ENCODE assay signal across 16 cellular contexts in the genomic region with DNA sequence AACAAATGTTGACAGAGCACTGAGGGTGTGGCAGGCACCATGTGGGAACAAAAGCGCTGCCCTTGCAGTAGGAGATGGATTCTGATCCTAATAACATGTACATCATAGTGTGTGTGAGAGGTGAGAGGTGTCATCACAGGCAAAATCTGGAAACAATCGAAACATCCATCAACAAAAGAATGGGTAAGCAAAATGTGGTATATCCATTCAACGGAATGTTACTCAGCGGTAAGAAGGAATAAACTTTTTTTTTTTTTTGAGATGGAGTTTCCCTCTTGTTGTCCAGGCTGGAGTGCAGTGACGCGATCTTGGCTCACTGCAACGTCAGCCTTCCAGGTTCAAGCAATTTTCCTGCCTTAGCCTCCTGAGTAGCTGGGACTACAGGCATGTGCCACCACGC.
DNase-seq lines count a peak whose midpoint lies in the region; ATAC-seq and TF ChIP-seq lines count a peak whose summit lies in the region.
"Had no signal": no experiment of that assay in that cellular context is flagged by ENCODE, and none has a peak within 500 bp of the region (broad histone marks: within the 10 kb centered on the region; RNA-seq: fewer than 3 reads in every experiment).

No MANE protein-coding gene starts in this region.

- H3K4me3 ChIP-seq in SK-N-SH (ENCODE audit: low read depth in 2 of 2, low read length in 1 of 2) (no peak overlapping the region), RWPE2 (ENCODE audit: severe bottlenecking) (no peak overlapping the region), foreskin fibroblast (ENCODE audit: low read depth in 1 of 2, low read length in 2 of 2) (no peak overlapping the region)
- H3K4me3 ChIP-seq: A549; BLaER1 treated with 17β-estradiol and CSF1 and Interleukin-3, amounts not matched to agents 10 nM and 100 nM had no signal

- H3K27ac ChIP-seq in SK-N-SH (ENCODE audit: low read depth in 2 of 2, low read length in 1 of 2), result no peak overlapping the region
- no peak overlapping the region for H3K27ac ChIP-seq in RWPE2 (ENCODE audit: poor library complexity, severe bottlenecking)
- H3K27ac ChIP-seq: 22Rv1, C4-2B had no signal

- TF ChIP-seq EP300 in SK-N-SH (IDR thresholded peaks at IDR 0.05; ENCODE audit: borderline replicate concordance in 1 of 2, low read depth in 1 of 2, low read length in 1 of 2), result no peak

- WGBS in SK-N-SH (ENCODE audit: low lambda C conversion rate), result 98% methylated on average over 8 of the region's 8 CpGs

- ATAC-seq in SK-N-SH treated with all-trans-retinoic acid at 6 μM for 48 hours, result no peak
- ATAC-seq in RWPE2 (ENCODE audit: low read depth), result no peak
- ATAC-seq in HG03159 (IDR thresholded peaks at IDR 0.05; ENCODE audit: unreplicated experiment), result no peak
- ATAC-seq: CD8-positive, alpha-beta T cell had no signal

- CTCF ChIA-PET in SK-N-SH (lab: Yijun Ruan, JAX), result no interaction called here

- no peaks in the 10 kb centered on the region for H3K9me2 ChIP-seq in SK-N-SH

- no peaks in the 10 kb centered on the region for H4K20me1 ChIP-seq in SK-N-SH (ENCODE audit: insufficient read depth)
- H4K20me1 ChIP-seq: BLaER1 treated with 17β-estradiol and CSF1 and Interleukin-3, amounts not matched to agents 10 nM and 100 nM had no signal

- DNase-seq in SK-N-SH (no peak), RWPE2 (ENCODE audit: low spot score) (peak; percentile 18), foreskin fibroblast (no peak)
- DNase-seq: AML-193; Caco-2; Calu3; CD4-positive, alpha-beta T cell; CD8-positive, alpha-beta T cell; DMS79 treated with DMSO at 0.1 percent for 48 hours; GF-D8 had no signal

- peaks cover 0 to 12% of the 10 kb centered on the region in 2 experiments; a peak in 2 of 4 replicates for H3K4me1 ChIP-seq in SK-N-SH (ENCODE audit: control insufficient read depth in 1 of 2, insufficient read depth in 2 of 2, low read depth in 1 of 2, low read length in 1 of 2)
- peaks cover 14% of the 10 kb centered on the region for H3K4me1 ChIP-seq in RWPE2 (ENCODE audit: insufficient read depth, poor library complexity, severe bottlenecking)
- H3K4me1 ChIP-seq: Caco-2 had no signal

- peaks cover 19% of the 10 kb centered on the region for H3F3A ChIP-seq in SK-N-SH (replicated peaks; ENCODE audit: insufficient read depth)

- POLR2A ChIA-PET in SK-N-SH (lab: Yijun Ruan, JAX), result no interaction called here

- H2AFZ ChIP-seq in SK-N-SH (ENCODE audit: low read depth), result no peak overlapping the region

- no peak overlapping the region for H3K9ac ChIP-seq in SK-N-SH

- H3K36me3 ChIP-seq in SK-N-SH (replicated peaks in 1 of 2; ENCODE audit: control insufficient read depth in 1 of 2, insufficient read depth in 2 of 2, low read length in 1 of 2), result no peaks in the 10 kb centered on the region
- H3K36me3 ChIP-seq in RWPE2 (ENCODE audit: low read depth), result no peaks in the 10 kb centered on the region
- H3K36me3 ChIP-seq: BLaER1 treated with 17β-estradiol and CSF1 and Interleukin-3, amounts not matched to agents 10 nM and 100 nM had no signal

- H3K27me3 ChIP-seq in SK-N-SH (ENCODE audit: insufficient read depth) (no peaks in the 10 kb centered on the region), RWPE2 (ENCODE audit: insufficient read depth, poor library complexity, severe bottlenecking) (no peaks in the 10 kb centered on the region)
- H3K27me3 ChIP-seq: BLaER1 treated with 17β-estradiol and CSF1 and Interleukin-3, amounts not matched to agents 10 nM and 100 nM had no signal

- TF ChIP-seq RAD21 in SK-N-SH (IDR thresholded peaks at IDR 0.05; ENCODE audit: low read length), result no peak

- no peaks in the 10 kb centered on the region for H3K9me3 ChIP-seq in SK-N-SH
- no peaks in the 10 kb centered on the region for H3K9me3 ChIP-seq in RWPE2 (ENCODE audit: severe bottlenecking)
- H3K9me3 ChIP-seq: Caco-2 had no signal

- TF ChIP-seq CTCF in SK-N-SH (IDR thresholded peaks at IDR 0.05), result no peak
- no peak for TF ChIP-seq CTCF in RWPE2 (IDR thresholded peaks at IDR 0.05; ENCODE audit: poor library complexity, severe bottlenecking)
- TF ChIP-seq CTCF in foreskin fibroblast (IDR thresholded peaks at IDR 0.05; ENCODE audit: low read depth, low read length), result no peak

- H3K4me2 ChIP-seq in SK-N-SH, result no peak overlapping the region

- H3K79me2 ChIP-seq in SK-N-SH (ENCODE audit: insufficient read depth), result no peaks in the 10 kb centered on the region

TF ChIP-seq in SK-N-SH treated with all-trans-retinoic acid at 6 μM for 48 hours, 23 proteins besides CTCF, POLR2A, EP300 and RAD21 (continues in another document):
- no peak for TF ChIP-seq TSHZ2 (CRISPR knock-in tag; IDR thresholded peaks at IDR 0.05)
- TF ChIP-seq ZNF8 (CRISPR knock-in tag; IDR thresholded peaks at IDR 0.05), result peak; percentile 92
- TF ChIP-seq GLIS3 (CRISPR knock-in tag; IDR thresholded peaks at IDR 0.05), result no peak
- no peak for TF ChIP-seq POU6F1 (CRISPR knock-in tag; IDR thresholded peaks at IDR 0.05; ENCODE audit: borderline replicate concordance, low read depth)

TF ChIP-seq in SK-N-SH, 30 proteins besides CTCF, POLR2A, EP300 and RAD21:
- TF ChIP-seq JUND (IDR thresholded peaks at IDR 0.05) (no peak), MXI1 (IDR thresholded peaks at IDR 0.05; ENCODE audit: low read depth, low read length) (no peak), EZH2phosphoT487 (IDR thresholded peaks at IDR 0.05; ENCODE audit: borderline replicate concordance, low read depth) (no peak), FOXM1 (IDR thresholded peaks at IDR 0.05; ENCODE audit: low read depth) (no peak)
